In genomic region chr3:11662392-11662990, GRCh38 we compare ENCODE assay signal across 13 cellular contexts. TPM values are rescaled to one million over a fixed set of nuclear protein-coding genes. Genes with fewer than 3 reads are reported as not detected.
DNase-seq lines count a peak whose midpoint lies in the region; ATAC-seq and TF ChIP-seq lines count a peak whose summit lies in the region.
"Had no signal": no experiment of that assay in that cellular context is flagged by ENCODE, and none has a peak within 500 bp of the region (broad histone marks: within the 10 kb centered on the region; RNA-seq: fewer than 3 reads in every experiment).

No MANE protein-coding gene starts in this region.

- CTCF ChIA-PET in BJ (lab: Yijun Ruan, JAX), result interaction anchor here (0.7 to 2.3 kb wide), 8 partner anchors 10 to 288 kb away, joined by 3 to 9 read pairs (median 4); partner anchors contain the start of gene VGLL4
- CTCF ChIA-PET in IMR-90 (lab: Yijun Ruan, JAX), result interaction anchor here (1.1 kb wide), 1 partner anchor 10 kb away, joined by 4 read pairs; no protein-coding TSS in a partner anchor

- H3K14ac ChIP-seq in IMR-90 (replicated peaks; ENCODE audit: low read depth, low read length), result no peak overlapping the region

- H3K4me1 ChIP-seq in IMR-90 (ENCODE audit: control insufficient read depth, insufficient read depth, low read length), result no peaks in the 10 kb centered on the region

- no peak overlapping the region for H3K4ac ChIP-seq in IMR-90 (ENCODE audit: low read depth, low read length)

- H3K56ac ChIP-seq in IMR-90 (ENCODE audit: extremely low read depth, insufficient read depth, low read length), result no peak overlapping the region

- BruUV-seq in IMR-90 (replicated peaks; lab: Mats Ljungman, UMichigan), result no TSS peak

- TF ChIP-seq CTCF in BJ (IDR thresholded peaks at IDR 0.05; ENCODE audit: insufficient read depth, low read depth, low read length) (peak; percentile 53), IMR-90 (conservative IDR thresholded peaks at IDR 0.05; ENCODE audit: low read depth, low read length) (peak; percentile 35), brain microvascular endothelial cell (IDR thresholded peaks at IDR 0.05; ENCODE audit: low read depth, low read length, missing control alignments) (peak; percentile 69), GM20000 (IDR thresholded peaks at IDR 0.05; ENCODE audit: extremely low read depth, missing control alignments) (no peak)

- H2BK20ac ChIP-seq in IMR-90 (ENCODE audit: low read depth, low read length), result no peak overlapping the region

- POLR2A ChIA-PET in BJ (lab: Charles Lee) (no interaction called here), IMR-90 (lab: Charles Lee; ENCODE audit: unreplicated experiment) (no interaction called here)

- H3K4me3 ChIP-seq in BJ (ENCODE audit: low read depth, low read length) (no peak overlapping the region), IMR-90 (ENCODE audit: insufficient read depth, low read depth, low read length) (no peak overlapping the region), brain microvascular endothelial cell (ENCODE audit: low read depth, low read length) (no peak overlapping the region)

- H3K79me1 ChIP-seq in IMR-90 (ENCODE audit: low read depth in 1 of 2, low read length in 2 of 2), result peaks cover 14 to 19% of the 10 kb centered on the region in 2 experiments

- no peak overlapping the region for H4K8ac ChIP-seq in IMR-90 (ENCODE audit: low read depth in 2 of 2, low read length in 2 of 2)

- H3K27me3 ChIP-seq in BJ (ENCODE audit: control insufficient read depth, insufficient read depth, low read length) (no peaks in the 10 kb centered on the region), IMR-90 (ENCODE audit: control insufficient read depth, insufficient read depth, low read length) (no peaks in the 10 kb centered on the region), brain microvascular endothelial cell (replicated peaks) (no peaks in the 10 kb centered on the region)

- no peak overlapping the region for H2BK5ac ChIP-seq in IMR-90 (ENCODE audit: low read depth, low read length, poor library complexity, severe bottlenecking)

- no peak overlapping the region for H2AFZ ChIP-seq in IMR-90 (replicated peaks; ENCODE audit: low read length, poor library complexity)

- no peak overlapping the region for H3K23ac ChIP-seq in IMR-90 (ENCODE audit: low read depth, low read length)

- dilution Hi-C loops in IMR-90 (cut with HindIII; ENCODE audit: low sequenced_read_pairs, unreplicated experiment), result no loop called here

- H2AK5ac ChIP-seq in IMR-90 (ENCODE audit: low read depth, low read length), result no peak overlapping the region

- H4K5ac ChIP-seq in IMR-90 (ENCODE audit: low read depth, low read length), result no peak overlapping the region

- TF ChIP-seq RAD21 in IMR-90 (IDR thresholded peaks at IDR 0.05; ENCODE audit: low read length), result peak; percentile 41

- H4K20me1 ChIP-seq in IMR-90 (ENCODE audit: insufficient read depth, low read length), result no peaks in the 10 kb centered on the region

- intact Hi-C loops in IMR-90 (cut with micrococcal nuclease), result no loop called here

- H4K91ac ChIP-seq in IMR-90 (ENCODE audit: insufficient read depth, low read depth, low read length), result no peak overlapping the region

- no peak overlapping the region for H3K4me2 ChIP-seq in IMR-90 (ENCODE audit: low read depth, low read length)

- no CpG with 5 or more reads among the region's 2 CpGs for WGBS in IMR-90 (ENCODE audit: extremely low coverage in 2 of 2, insufficient read length in 1 of 2), 2 experiments

- no peak overlapping the region for H2BK120ac ChIP-seq in IMR-90 (ENCODE audit: low read depth, low read length)

- no peak overlapping the region for H3K9ac ChIP-seq in IMR-90 (ENCODE audit: low read depth, low read length)

- H2AK9ac ChIP-seq in IMR-90 (replicated peaks; ENCODE audit: low read depth, low read length, poor library complexity), result no peak overlapping the region

- no peak overlapping the region for H2BK15ac ChIP-seq in IMR-90 (ENCODE audit: low read depth, low read length)

- no peak for TF ChIP-seq POLR2A in IMR-90 (IDR thresholded peaks at IDR 0.05; ENCODE audit: low read depth, low read length)

- no peaks in the 10 kb centered on the region for H3K36me3 ChIP-seq in BJ (ENCODE audit: control insufficient read depth, insufficient read depth, low read length)
- H3K36me3 ChIP-seq in IMR-90 (ENCODE audit: control insufficient read depth, insufficient read depth, low read length), result no peaks in the 10 kb centered on the region
- no peaks in the 10 kb centered on the region for H3K36me3 ChIP-seq in brain microvascular endothelial cell (replicated peaks)

- no peaks in the 10 kb centered on the region; the same call in 1 of the 2 replicates for H3K9me3 ChIP-seq in IMR-90 (ENCODE audit: control insufficient read depth, insufficient read depth, low read length)

- DNase-seq in BJ (ENCODE audit: low read depth), result no peak
- DNase-seq in IMR-90, result no peak
- DNase-seq in brain microvascular endothelial cell, result no peak
- peak; percentile 18 to 54 for DNase-seq in lung microvascular endothelial cell (ENCODE audit: low read depth in 2 of 2)
- no peak for DNase-seq in stimulated activated CD4-positive, alpha-beta T cell treated with anti-CD3 and anti-CD28 coated beads, Interleukin-2, amount 100 ng/mL, for 24 hours
- DNase-seq in GM20000 (ENCODE audit: low spot score), result no peak
- DNase-seq: activated T-cell treated with anti-CD3 and anti-CD28 coated beads for 4 hours; Calu3; central memory CD4-positive, alpha-beta T cell; NCI-H526; T-helper 17 cell had no signal

- in situ Hi-C loops in IMR-90 (cut with MboI; ENCODE audit: low sequenced_read_pairs), result loop anchor here (25.0 kb wide), 1 partner anchor 900 kb away; no protein-coding TSS in a partner anchor
- in situ Hi-C loops in brain microvascular endothelial cell (cut with HindIII; ENCODE audit: low pct_ligation_motif_present, low sequenced_read_pairs), result no loop called here

- ATAC-seq in IMR-90 (ENCODE audit: low read depth) (peak; percentile 32; the same call in 1 of the 2 replicates), HG02678 (IDR thresholded peaks at IDR 0.05; ENCODE audit: unreplicated experiment) (no peak), GM19397 (IDR thresholded peaks at IDR 0.05; ENCODE audit: unreplicated experiment) (no peak)
- ATAC-seq: T-helper 17 cell had no signal

- H3K18ac ChIP-seq in IMR-90 (ENCODE audit: low read depth, low read length), result no peak overlapping the region

- H3K9me1 ChIP-seq in IMR-90 (ENCODE audit: insufficient read depth, low read length), result peaks cover 2% of the 10 kb centered on the region; the same call in 1 of the 2 replicates

- H3K27ac ChIP-seq in IMR-90 (ENCODE audit: insufficient read depth, low read length), result no peak overlapping the region
- no peak overlapping the region for H3K27ac ChIP-seq in brain microvascular endothelial cell

TF ChIP-seq in IMR-90, 13 proteins besides CTCF, POLR2A, EP300 and RAD21:
- peak; percentile 28; the same call in 1 of the 2 replicates for TF ChIP-seq SMC3 (IDR thresholded peaks at IDR 0.05; ENCODE audit: low read depth, low read length)
- TF ChIP-seq NFE2L2 (IDR thresholded peaks at IDR 0.05; ENCODE audit: low read depth, low read length), result no peak
- no peak for TF ChIP-seq USF2 (IDR thresholded peaks at IDR 0.05; ENCODE audit: low read depth, low read length)
- no peak for TF ChIP-seq CEBPB (IDR thresholded peaks at IDR 0.05; ENCODE audit: low read depth, low read length)
- TF ChIP-seq MAZ (IDR thresholded peaks at IDR 0.05; ENCODE audit: borderline replicate concordance, low read depth, low read length), result no peak

RNA-seq across cellular contexts. Expression of gene VGLL4, which starts 18.8 kb away (rescaled TPM):
- polyA plus RNA-seq in BJ (2011; rRNA removed) (29.2 and 31.3 TPM in 2 replicates), IMR-90 (2012; rRNA removed) (35.4 and 45.8 TPM in 2 replicates)
- 29.1 and 30.4 TPM in 2 replicates for polyA minus RNA-seq in BJ (2011; rRNA and poly(A)+ RNA removed)
- total RNA-seq in IMR-90 (2012; rRNA removed) (26.2 and 34.2 TPM in 2 replicates), lung microvascular endothelial cell (45.3 and 58.1 TPM in 2 replicates)
- polyA plus RNA-seq in IMR-90 (2012; cell fraction: cytosol; rRNA removed), result 36.0 and 50.5 TPM in 2 replicates
- 72.1 and 93.1 TPM in 2 replicates for polyA plus RNA-seq in IMR-90 (2012; cell fraction: nucleus; rRNA removed; ENCODE audit: low replicate concordance)

Comparison
In these comparisons a context has a peak if more than half of its experiments do, and no peak if none do; other contexts are left out.
1. DNase-seq: peak in lung microvascular endothelial cell (2 of 2); none in BJ (single experiment), IMR-90 (single experiment), brain microvascular endothelial cell (single experiment), stimulated activated CD4-positive, alpha-beta T cell treated with anti-CD3 and anti-CD28 coated beads, Interleukin-2, amount 100 ng/mL, for 24 hours (0 of 2) and GM20000 (single experiment).